8 cellular contexts compared by ENCODE assay signal in the genomic region with DNA sequence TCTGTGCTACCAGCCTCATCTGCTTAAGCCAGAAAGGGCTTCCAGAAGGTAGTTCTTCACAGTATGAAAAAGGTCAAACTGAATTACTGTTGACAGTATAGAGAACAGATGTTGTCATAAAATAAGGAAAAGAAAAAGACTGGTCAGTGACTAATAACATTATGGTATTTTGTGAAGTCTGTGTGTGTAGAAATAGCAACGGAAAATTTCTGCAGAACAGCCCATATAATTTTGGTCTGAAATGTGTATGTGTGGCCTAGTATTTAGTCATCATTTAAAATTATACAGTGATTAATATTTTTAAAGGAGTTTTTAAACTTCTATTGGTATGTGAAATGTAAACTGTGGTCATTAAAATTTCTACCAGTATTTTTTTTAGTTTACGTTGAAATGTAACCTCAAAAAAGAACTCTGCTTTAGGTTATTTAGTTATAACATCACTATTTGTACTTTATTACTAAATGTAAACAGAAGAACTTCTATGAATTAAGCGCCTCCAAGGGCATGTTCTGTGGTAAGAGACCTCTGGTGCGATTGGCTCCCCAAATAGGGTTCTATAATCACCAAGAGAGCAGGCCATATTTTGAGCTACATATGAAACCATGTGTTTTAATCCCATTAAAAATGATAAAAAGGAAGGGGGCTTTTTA. TPM values are rescaled to one million over a fixed set of nuclear protein-coding genes. Genes with fewer than 3 reads are reported as not detected.
DNase-seq lines count a peak whose midpoint lies in the region; ATAC-seq, FAIRE-seq and TF ChIP-seq lines count a peak whose summit lies in the region.

No MANE protein-coding gene starts in this region.

- 53 to 71% methylated on average over 4 of the region's 4 CpGs for WGBS in esophagus squamous epithelium, 2 donors

- no peak for ATAC-seq in lower lobe of right lung

- H3K27ac ChIP-seq in esophagus squamous epithelium (peak overlapping the region in 3 of 4 donors; percentile 14 to 84 (median 64)), lower lobe of right lung (no peak overlapping the region)

- H3K4me1 ChIP-seq in esophagus squamous epithelium (peaks cover 10 to 66% (median 16%) of the 10 kb centered on the region in 3 donors), lower lobe of right lung (peaks cover 44% of the 10 kb centered on the region)

- intact Hi-C loops in esophagus squamous epithelium (cut with DNase I) (no loop called here), lower lobe of right lung (cut with DNase I) (no loop called here)

- DNase-seq in AG08396 (ENCODE audit: low spot score) = peak; percentile 40
- DNase-seq in GM19239 (ENCODE audit: insufficient read length, low spot score) = no peak
- peak; percentile 85 for DNase-seq in LHCN-M2 (ENCODE audit: low read depth)
- DNase-seq in esophagus squamous epithelium (lab: John Stamatoyannopoulos, UW) = no peak
- no peak for DNase-seq in DMS53 (lab: John Stamatoyannopoulos, UW)
- no peak for DNase-seq in lower lobe of right lung
- DNase-seq in mucosa of gallbladder (ENCODE audit: low spot score) = no peak
- no peak for DNase-seq in SW480 (ENCODE audit: low spot score)

- TF ChIP-seq CTCF in esophagus squamous epithelium (IDR thresholded peaks at IDR 0.05) = no peak
- no peak for TF ChIP-seq CTCF in lower lobe of right lung (IDR thresholded peaks at IDR 0.05)

- no peak for TF ChIP-seq POLR2A in esophagus squamous epithelium (IDR thresholded peaks at IDR 0.05)

- H3K4me3 ChIP-seq in esophagus squamous epithelium = no peak overlapping the region
- H3K4me3 ChIP-seq in lower lobe of right lung = no peak overlapping the region

- H3K36me3 ChIP-seq in esophagus squamous epithelium = peaks cover 0 to 22% (median 0%) of the 10 kb centered on the region in 3 donors
- H3K36me3 ChIP-seq in lower lobe of right lung = no peaks in the 10 kb centered on the region

- peak; percentile 33 for FAIRE-seq in GM19239 (lab: Jason Lieb, UNC)

- no peaks in the 10 kb centered on the region for H3K9me3 ChIP-seq in esophagus squamous epithelium
- H3K9me3 ChIP-seq in lower lobe of right lung = no peaks in the 10 kb centered on the region

- H3K27me3 ChIP-seq in esophagus squamous epithelium = no peaks in the 10 kb centered on the region
- no peaks in the 10 kb centered on the region for H3K27me3 ChIP-seq in lower lobe of right lung (ENCODE audit: low read depth)

RNA-seq across cellular contexts. Expression of gene GPR183, which starts 3.3 kb away (rescaled TPM):
- total RNA-seq in LHCN-M2 (2014; rRNA removed) = 0.11 TPM in 1 of 2 replicates, not detected in the other
- 0.07 TPM for polyA plus RNA-seq in LHCN-M2 (2012)
- 1 to 10 TPM in 3 of 4 donors, under 1 TPM in 1; 0.53 to 9.5 (median 3.2) TPM for total RNA-seq in esophagus squamous epithelium
- total RNA-seq in lower lobe of right lung = 9.0 TPM
- 11.7 TPM for total RNA-seq in mucosa of gallbladder

RNA-seq across cellular contexts. Expression of gene GPR18, which starts 52.3 kb away (rescaled TPM):
- total RNA-seq in LHCN-M2 (2014; rRNA removed) (not detected in 2 replicates), esophagus squamous epithelium (under 1 TPM in 1 of 4 donors, not detected in 3; 0.19 TPM), lower lobe of right lung (0.38 TPM), mucosa of gallbladder (0.37 TPM)
- polyA plus RNA-seq in LHCN-M2 (2012) = 0.05 TPM

Comparison
In these comparisons a context has a peak if more than half of its experiments do, and no peak if none do; other contexts are left out.
1. DNase-seq: peak in AG08396 (single experiment) and LHCN-M2 (single experiment); none in GM19239 (single experiment), esophagus squamous epithelium (single experiment), DMS53 (single experiment), lower lobe of right lung (single experiment), mucosa of gallbladder (single experiment) and SW480 (single experiment).